22 cellular contexts compared by ENCODE assay signal in genomic region chr3:161014997-161015749, GRCh38.
DNase-seq lines count a peak whose midpoint lies in the region; ATAC-seq lines count a peak whose summit lies in the region.
"Had no signal": no experiment of that assay in that cellular context is flagged by ENCODE, and none has a peak within 500 bp of the region (broad histone marks: within the 10 kb centered on the region; RNA-seq: fewer than 3 reads in every experiment).

No MANE protein-coding gene starts in this region.

- H3K27me3 Mint-ChIP-seq in activated T-cell treated with anti-CD3 and anti-CD28 coated beads, Interleukin-2, amount 50 U/mL, for 24 hours: no peaks in the 10 kb centered on the region
- H3K27me3 Mint-ChIP-seq: activated naive CD8-positive, alpha-beta T cell; B cell; type B pancreatic cell had no signal

- ATAC-seq in Right ventricle myocardium superior (ENCODE audit: poor library complexity) (peak; percentile 63), right cardiac atrium (no peak), GM19397 (IDR thresholded peaks at IDR 0.05; ENCODE audit: unreplicated experiment) (no peak)
- ATAC-seq: A549, WTC11 had no signal

- intact Hi-C loops in Right ventricle myocardium superior (cut with DNase I): no loop called here
- intact Hi-C loops in right cardiac atrium (cut with DNase I): no loop called here

- no peaks in the 10 kb centered on the region for H3K4me1 Mint-ChIP-seq in activated T-cell treated with anti-CD3 and anti-CD28 coated beads, Interleukin-2, amount 50 U/mL, for 24 hours (ENCODE audit: low read depth)
- H3K4me1 Mint-ChIP-seq: B cell, memory B cell had no signal

- H3K27ac Mint-ChIP-seq in activated T-cell treated with anti-CD3 and anti-CD28 coated beads, Interleukin-2, amount 50 U/mL, for 24 hours: no peak overlapping the region
- H3K27ac Mint-ChIP-seq: activated naive CD8-positive, alpha-beta T cell; activated T-helper 2 cell treated with anti-CD3 and anti-CD28 coated beads, Interferon-gamma antibody, Interleukin-2, Interleukin-4, amounts not matched to agents 10 μg/mL and 5 μg/mL and 100 μg/mL, durations not matched to agents 14 hours and 24 hours and 36 hours; B cell; memory B cell; type B pancreatic cell; WTC11 had no signal

- DNase-seq in Right ventricle myocardium superior: no peak
- no peak for DNase-seq in right cardiac atrium
- DNase-seq in NCI-H2081 treated with DMSO at 0.1 percent for 48 hours (lab: John Stamatoyannopoulos, UW): peak; percentile 81
- peak; percentile 98 for DNase-seq in cerebellar cortex (ENCODE audit: low spot score)
- no peak for DNase-seq in activated T-cell treated with anti-CD3 and anti-CD28 coated beads, Interleukin-2, amount 50 U/mL, for 24 hours
- DNase-seq in central memory CD4-positive, alpha-beta T cell: no peak
- DNase-seq in iPS-NIHi11 (ENCODE audit: low spot score): no peak
- DNase-seq: aorta, DMS79 treated with DMSO at 0.1 percent for 48 hours, H9, kidney glomerular epithelial cell, MV-4-11 had no signal

- H3K27ac ChIP-seq in right cardiac atrium (ENCODE audit: low read length): no peak overlapping the region
- H3K27ac ChIP-seq: A549, prostate gland had no signal

- H3K4me1 ChIP-seq in right cardiac atrium (ENCODE audit: control insufficient read depth, insufficient read depth, low read length): no peaks in the 10 kb centered on the region
- H3K4me1 ChIP-seq: A549, prostate gland had no signal

- 74% methylated on average over 3 of the region's 3 CpGs for WGBS in right cardiac atrium

- no peaks in the 10 kb centered on the region for H3K9me3 ChIP-seq in right cardiac atrium (ENCODE audit: control insufficient read depth, low read length)
- H3K9me3 ChIP-seq: A549, prostate gland had no signal

- peaks cover 2% of the 10 kb centered on the region for H3K9me3 Mint-ChIP-seq in activated T-cell treated with anti-CD3 and anti-CD28 coated beads, Interleukin-2, amount 50 U/mL, for 24 hours
- H3K9me3 Mint-ChIP-seq: activated T-helper 2 cell treated with anti-CD3 and anti-CD28 coated beads, Interferon-gamma antibody, Interleukin-2, Interleukin-4, amounts not matched to agents 10 μg/mL and 5 μg/mL and 100 μg/mL, durations not matched to agents 14 hours and 24 hours and 36 hours had no signal

- no peak overlapping the region for H3K4me3 Mint-ChIP-seq in activated T-cell treated with anti-CD3 and anti-CD28 coated beads, Interleukin-2, amount 50 U/mL, for 24 hours
- H3K4me3 Mint-ChIP-seq: activated naive CD8-positive, alpha-beta T cell; B cell; H9; memory B cell; type B pancreatic cell; WTC11 had no signal

- no peak overlapping the region for H3K4me3 ChIP-seq in right cardiac atrium (ENCODE audit: low read length)
- H3K4me3 ChIP-seq: A549, dorsolateral prefrontal cortex, prostate gland had no signal

- no peaks in the 10 kb centered on the region for H3K36me3 Mint-ChIP-seq in activated T-cell treated with anti-CD3 and anti-CD28 coated beads, Interleukin-2, amount 50 U/mL, for 24 hours (ENCODE audit: low read depth)
- H3K36me3 Mint-ChIP-seq: type B pancreatic cell, WTC11 had no signal

- H3K27me3 ChIP-seq in right cardiac atrium (ENCODE audit: control insufficient read depth, insufficient read depth): no peaks in the 10 kb centered on the region
- H3K27me3 ChIP-seq: dorsolateral prefrontal cortex had no signal

Comparison
In these comparisons a context has a peak if more than half of its experiments do, and no peak if none do; other contexts are left out.
1. DNase-seq: peak in NCI-H2081 treated with DMSO at 0.1 percent for 48 hours (single experiment) and cerebellar cortex (single experiment); none in Right ventricle myocardium superior (single experiment), right cardiac atrium (0 of 3), activated T-cell treated with anti-CD3 and anti-CD28 coated beads, Interleukin-2, amount 50 U/mL, for 24 hours (single experiment), central memory CD4-positive, alpha-beta T cell (single experiment) and iPS-NIHi11 (single experiment).